Comparison of ENCODE assay signal across 25 cellular contexts in the genomic region with DNA sequence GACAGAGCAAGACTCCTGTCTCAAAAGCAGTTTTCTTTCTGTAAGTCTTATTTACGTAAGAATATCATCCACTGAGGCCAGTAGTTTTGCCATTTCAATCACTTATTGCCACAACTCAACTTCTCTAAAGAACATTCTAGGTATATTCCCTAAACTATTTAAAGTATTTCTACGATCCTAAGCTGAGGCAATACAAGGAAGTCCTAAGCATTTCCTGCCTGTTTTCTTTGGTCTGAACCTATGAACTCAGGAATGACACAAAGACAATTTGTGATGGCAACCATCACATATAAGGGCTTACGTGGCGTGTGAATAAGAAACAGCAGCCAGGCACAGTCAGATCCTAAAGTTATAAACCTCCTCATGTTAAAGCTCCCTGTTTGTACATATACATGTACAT. TPM values are rescaled to one million over a fixed set of nuclear protein-coding genes. Genes with fewer than 3 reads are reported as not detected.
DNase-seq lines count a peak whose midpoint lies in the region; ATAC-seq and TF ChIP-seq lines count a peak whose summit lies in the region.
"Had no signal": no experiment of that assay in that cellular context is flagged by ENCODE, and none has a peak within 500 bp of the region (broad histone marks: within the 10 kb centered on the region; RNA-seq: fewer than 3 reads in every experiment).

No MANE protein-coding gene starts in this region.

- H3K4me3 ChIP-seq in mesenchymal stem cell (ENCODE audit: insufficient read depth in 1 of 2, low read depth in 1 of 2, low read length in 2 of 2) (no peak overlapping the region), vagina (no peak overlapping the region)
- H3K4me3 ChIP-seq: gastrocnemius medialis, SK-N-MC, spleen, transverse colon had no signal

- no peak for TF ChIP-seq CTCF in chondrocyte (IDR thresholded peaks at IDR 0.05)
- no peak for TF ChIP-seq CTCF in vagina (IDR thresholded peaks at IDR 0.05)

- no peak for TF ChIP-seq POLR2A in vagina (IDR thresholded peaks at IDR 0.05)

- H2AFZ ChIP-seq in mesenchymal stem cell (ENCODE audit: low read depth, low read length), result no peak overlapping the region

- no peak overlapping the region for H4K91ac ChIP-seq in mesenchymal stem cell (ENCODE audit: low read length)

- peaks cover 100% of the 10 kb centered on the region for H3K36me3 Mint-ChIP-seq in activated T-cell treated with anti-CD3 and anti-CD28 coated beads, Interleukin-2, amount 50 U/mL, for 24 hours (ENCODE audit: low read depth)
- peaks cover 17 to 33% of the 10 kb centered on the region in 2 donors for H3K36me3 Mint-ChIP-seq in activated T-cell treated with anti-CD3 and anti-CD28 coated beads, Interleukin-2, amount 50 U/mL, for 72 hours (ENCODE audit: insufficient read depth in 2 of 2)
- peaks cover 42% of the 10 kb centered on the region for H3K36me3 Mint-ChIP-seq in chondrocyte (ENCODE audit: low read depth)

- intact Hi-C loops in vagina (cut with DNase I), result no loop called here

- no peak overlapping the region for H2BK5ac ChIP-seq in mesenchymal stem cell (ENCODE audit: low read depth, low read length, poor library complexity, severe bottlenecking)

- WGBS in mesenchymal stem cell, result 96% methylated on average over 4 of the region's 4 CpGs

- no peaks in the 10 kb centered on the region for H3K9me3 Mint-ChIP-seq in activated T-cell treated with anti-CD3 and anti-CD28 coated beads, Interleukin-2, amount 50 U/mL, for 24 hours
- no peaks in the 10 kb centered on the region for H3K9me3 Mint-ChIP-seq in activated T-cell treated with anti-CD3 and anti-CD28 coated beads, Interleukin-2, amount 50 U/mL, for 72 hours
- no peaks in the 10 kb centered on the region for H3K9me3 Mint-ChIP-seq in chondrocyte (ENCODE audit: low read depth)
- H3K9me3 Mint-ChIP-seq: central memory CD8-positive, alpha-beta T cell; stimulated activated naive CD8-positive, alpha-beta T cell treated with anti-CD3 and anti-CD28 coated beads, Interleukin-15, Interleukin-2, amounts not matched to agents 100 ng/mL and 50 ng/mL, for 24 hours had no signal

- H2BK120ac ChIP-seq in mesenchymal stem cell (ENCODE audit: low read depth, low read length), result no peak overlapping the region

- H3K4me1 Mint-ChIP-seq in activated T-cell treated with anti-CD3 and anti-CD28 coated beads, Interleukin-2, amount 50 U/mL, for 24 hours (ENCODE audit: low read depth), result peaks cover 48% of the 10 kb centered on the region
- peaks cover 28% of the 10 kb centered on the region for H3K4me1 Mint-ChIP-seq in activated T-cell treated with anti-CD3 and anti-CD28 coated beads, Interleukin-2, amount 50 U/mL, for 72 hours (ENCODE audit: low read depth)
- H3K4me1 Mint-ChIP-seq in chondrocyte (ENCODE audit: low read depth), result peaks cover 32% of the 10 kb centered on the region

- H3K9me3 ChIP-seq in mesenchymal stem cell (ENCODE audit: control insufficient read depth, low read length), result no peaks in the 10 kb centered on the region
- H3K9me3 ChIP-seq in vagina, result no peaks in the 10 kb centered on the region
- H3K9me3 ChIP-seq: gastrocnemius medialis, spleen, transverse colon had no signal

- H2AK5ac ChIP-seq in mesenchymal stem cell (ENCODE audit: low read length, severe bottlenecking), result no peak overlapping the region

- no peaks in the 10 kb centered on the region for H3K27me3 Mint-ChIP-seq in activated T-cell treated with anti-CD3 and anti-CD28 coated beads, Interleukin-2, amount 50 U/mL, for 24 hours
- no peaks in the 10 kb centered on the region for H3K27me3 Mint-ChIP-seq in activated T-cell treated with anti-CD3 and anti-CD28 coated beads, Interleukin-2, amount 50 U/mL, for 72 hours (ENCODE audit: low read depth)
- no peaks in the 10 kb centered on the region for H3K27me3 Mint-ChIP-seq in chondrocyte (ENCODE audit: low read depth)
- H3K27me3 Mint-ChIP-seq: central memory CD8-positive, alpha-beta T cell; stimulated activated naive CD8-positive, alpha-beta T cell treated with anti-CD3 and anti-CD28 coated beads, Interleukin-15, Interleukin-2, amounts not matched to agents 100 ng/mL and 50 ng/mL, for 24 hours had no signal

- H2BK12ac ChIP-seq in mesenchymal stem cell (ENCODE audit: low read length in 2 of 2), result no peak overlapping the region

- peak overlapping the region; percentile 71 for H3K27ac ChIP-seq in mesenchymal stem cell (ENCODE audit: low read length, poor library complexity, severe bottlenecking)
- H3K27ac ChIP-seq in vagina, result peak overlapping the region; percentile 42
- H3K27ac ChIP-seq: gastrocnemius medialis, KMS-11, SK-N-MC, transverse colon, WERI-Rb-1 had no signal

- H3K18ac ChIP-seq in mesenchymal stem cell (ENCODE audit: low read depth in 1 of 2, low read length in 2 of 2), result no peak overlapping the region

- DNase-seq in activated T-cell treated with anti-CD3 and anti-CD28 coated beads, Interleukin-2, amount 50 U/mL, for 24 hours, result no peak
- DNase-seq in activated T-cell treated with anti-CD3 and anti-CD28 coated beads, Interleukin-2, amount 50 U/mL, for 72 hours, result no peak
- no peak for DNase-seq in chondrocyte (ENCODE audit: low spot score)
- DNase-seq in mesenchymal stem cell, result peak; percentile 31
- DNase-seq in vagina (ENCODE audit: extremely low spot score in 2 of 2), result no peak
- DNase-seq in HK-2 (ENCODE audit: unreplicated experiment), result no peak
- DNase-seq: activated CD4-positive, alpha-beta T cell treated with anti-CD3 and anti-CD28 coated beads, Interleukin-2, amount 50 U/mL, for 48 hours; activated naive CD4-positive, alpha-beta T cell; activated T-cell treated with anti-CD3 and anti-CD28 coated beads for 4 hours; gastrocnemius medialis; HCEC 1CT; mammary epithelial cell; NCI-H1694; NCI-H2171 treated with DMSO at 0.1 percent for 48 hours; NCI-H69; stimulated activated CD4-positive, alpha-beta T cell treated with anti-CD3 and anti-CD28 coated beads, Interleukin-4, amount 100 ng/mL, for 24 hours; WERI-Rb-1 had no signal

- H3K4me2 ChIP-seq in mesenchymal stem cell (ENCODE audit: low read length, poor library complexity, severe bottlenecking), result no peak overlapping the region
- H3K4me2 ChIP-seq: KMS-11 had no signal

- H3K4me1 ChIP-seq in mesenchymal stem cell (ENCODE audit: control insufficient read depth, insufficient read depth, low read depth, low read length) (peaks cover 29% of the 10 kb centered on the region), vagina (no peaks in the 10 kb centered on the region)
- H3K4me1 ChIP-seq: gastrocnemius medialis, transverse colon had no signal

- H3K23ac ChIP-seq in mesenchymal stem cell (ENCODE audit: low read length in 2 of 2), result no peak overlapping the region

- H3K14ac ChIP-seq in mesenchymal stem cell (ENCODE audit: low read length in 2 of 2), result no peak overlapping the region

- no peak overlapping the region for H2BK15ac ChIP-seq in mesenchymal stem cell (ENCODE audit: low read depth, poor library complexity, severe bottlenecking)

- H4K8ac ChIP-seq in mesenchymal stem cell (ENCODE audit: low read length), result no peak overlapping the region

- H3K36me3 ChIP-seq in mesenchymal stem cell (ENCODE audit: control insufficient read depth in 1 of 2, insufficient read depth in 2 of 2, low read depth in 1 of 2, low read length in 2 of 2) (peaks cover 60 to 92% of the 10 kb centered on the region in 2 experiments), vagina (peaks cover 0 to 95% of the 10 kb centered on the region in 2 donors)

- ATAC-seq in activated T-cell treated with anti-CD3 and anti-CD28 coated beads, Interleukin-2, amount 50 U/mL, for 72 hours (replicated peaks in 1 of 2), result no peak
- ATAC-seq in HG03095 (IDR thresholded peaks at IDR 0.05; ENCODE audit: unreplicated experiment) (no peak), HG02798 (IDR thresholded peaks at IDR 0.05; ENCODE audit: poor library complexity, unreplicated experiment) (no peak)
- ATAC-seq: gastrocnemius medialis had no signal

- H3K27ac Mint-ChIP-seq in activated T-cell treated with anti-CD3 and anti-CD28 coated beads, Interleukin-2, amount 50 U/mL, for 24 hours, result peak overlapping the region; percentile 73
- no peak overlapping the region for H3K27ac Mint-ChIP-seq in activated T-cell treated with anti-CD3 and anti-CD28 coated beads, Interleukin-2, amount 50 U/mL, for 72 hours
- peak overlapping the region; percentile 91 for H3K27ac Mint-ChIP-seq in chondrocyte (ENCODE audit: unreplicated experiment)
- H3K27ac Mint-ChIP-seq: stimulated activated naive CD8-positive, alpha-beta T cell treated with anti-CD3 and anti-CD28 coated beads, Interleukin-15, Interleukin-2, amounts not matched to agents 100 ng/mL and 50 ng/mL, for 24 hours had no signal

- H3K79me1 ChIP-seq in mesenchymal stem cell (replicated peaks; ENCODE audit: low read length, poor library complexity, severe bottlenecking), result peaks cover 44% of the 10 kb centered on the region

- no peaks in the 10 kb centered on the region for H3K27me3 ChIP-seq in mesenchymal stem cell (ENCODE audit: control insufficient read depth in 1 of 2, insufficient read depth in 1 of 2, low read length in 2 of 2)
- H3K27me3 ChIP-seq in vagina, result no peaks in the 10 kb centered on the region
- H3K27me3 ChIP-seq: gastrocnemius medialis, spleen, transverse colon had no signal

- H3K4ac ChIP-seq in mesenchymal stem cell (ENCODE audit: low read depth in 1 of 2, low read length in 2 of 2), result no peak overlapping the region

- no peak overlapping the region for H3K4me3 Mint-ChIP-seq in activated T-cell treated with anti-CD3 and anti-CD28 coated beads, Interleukin-2, amount 50 U/mL, for 24 hours
- H3K4me3 Mint-ChIP-seq in activated T-cell treated with anti-CD3 and anti-CD28 coated beads, Interleukin-2, amount 50 U/mL, for 72 hours, result no peak overlapping the region
- H3K4me3 Mint-ChIP-seq in chondrocyte (ENCODE audit: unreplicated experiment), result no peak overlapping the region
- H3K4me3 Mint-ChIP-seq: central memory CD8-positive, alpha-beta T cell; stimulated activated naive CD8-positive, alpha-beta T cell treated with anti-CD3 and anti-CD28 coated beads, Interleukin-15, Interleukin-2, amounts not matched to agents 100 ng/mL and 50 ng/mL, for 24 hours had no signal

- no peak overlapping the region for H3K9ac ChIP-seq in mesenchymal stem cell (ENCODE audit: low read length)
- H3K9ac ChIP-seq: KMS-11 had no signal

RNA-seq across cellular contexts. Expression of gene USP36, which starts 14.2 kb away (rescaled TPM):
- total RNA-seq in activated T-cell treated with anti-CD3 and anti-CD28 coated beads, Interleukin-2, amount 50 U/mL, for 72 hours, result 100 to 1,000 TPM; 113 to 124 TPM
- total RNA-seq in chondrocyte (45.1 to 51.2 TPM (median 49.6 TPM) in 3 replicates), vagina (71.2 TPM)
- polyA plus RNA-seq in mesenchymal stem cell (2013, experiment 1 of 2), result 31.5 TPM
- 30.8 TPM for polyA plus RNA-seq in mesenchymal stem cell (2013, experiment 2 of 2)

RNA-seq across cellular contexts. Expression of gene CYTH1, which starts 44.4 kb away (rescaled TPM):
- 100 to 1,000 TPM; 163 to 204 TPM for total RNA-seq in activated T-cell treated with anti-CD3 and anti-CD28 coated beads, Interleukin-2, amount 50 U/mL, for 72 hours
- 79.2 to 155 TPM (median 80.8 TPM) in 3 replicates for total RNA-seq in chondrocyte
- polyA plus RNA-seq in mesenchymal stem cell (2013, experiment 1 of 2), result 15.0 TPM
- 14.3 TPM for polyA plus RNA-seq in mesenchymal stem cell (2013, experiment 2 of 2)
- total RNA-seq in vagina, result 62.9 TPM
